In genomic region chr17:40218740-40219072, GRCh38 we compare ENCODE assay signal across 8 cellular contexts. TPM values are rescaled to one million over a fixed set of nuclear protein-coding genes. Genes with fewer than 3 reads are reported as not detected.
A peak's percentile ranks its signal among the peaks of the same experiment; 100 is the strongest.
DNase-seq lines count a peak whose midpoint lies in the region; ATAC-seq and TF ChIP-seq lines count a peak whose summit lies in the region.

No MANE protein-coding gene starts in this region.

- peak; percentile 92 for DNase-seq in GM12865 (ENCODE audit: low read depth)
- DNase-seq in NCI-H526 (lab: John Stamatoyannopoulos, UW) = peak; percentile 58 to 65
- peak; percentile 90 for DNase-seq in activated CD8-positive, alpha-beta memory T cell treated with anti-CD3 and anti-CD28 coated beads, Interleukin-2, amount 10 ng/mL, durations not matched to agents 7 days and 5 days
- peak; percentile 94 for DNase-seq in endodermal cell
- peak; percentile 98 for DNase-seq in mesendoderm
- peak; percentile 32 for DNase-seq in stimulated activated CD8-positive, alpha-beta memory T cell treated with anti-CD3 and anti-CD28 coated beads, Interleukin-12 subunit alpha, Interleukin-12 subunit beta, amount 100 ng/mL, for 4 hours (ENCODE audit: low read depth)

- H3K4ac ChIP-seq in mesendoderm (ENCODE audit: low read depth, low read length) = no peak overlapping the region

- no peaks in the 10 kb centered on the region for H3K27me3 ChIP-seq in endodermal cell (ENCODE audit: control insufficient read depth, insufficient read depth, low read length, poor library complexity, severe bottlenecking)
- no peaks in the 10 kb centered on the region for H3K27me3 ChIP-seq in mesendoderm (ENCODE audit: insufficient read depth, low read length, poor library complexity)

- H3K36me3 Mint-ChIP-seq in activated CD8-positive, alpha-beta memory T cell treated with anti-CD3 and anti-CD28 coated beads, Interleukin-2, amount 10 ng/mL, durations not matched to agents 7 days and 5 days = peaks cover 4% of the 10 kb centered on the region
- H3K36me3 Mint-ChIP-seq in endodermal cell (ENCODE audit: low read depth) = peaks cover 2% of the 10 kb centered on the region

- H3K79me1 ChIP-seq in mesendoderm (ENCODE audit: low read length) = peaks cover 2% of the 10 kb centered on the region

- H3K4me1 Mint-ChIP-seq in activated CD8-positive, alpha-beta memory T cell treated with anti-CD3 and anti-CD28 coated beads, Interleukin-2, amount 10 ng/mL, durations not matched to agents 7 days and 5 days = peaks cover 24% of the 10 kb centered on the region
- H3K4me1 Mint-ChIP-seq in endodermal cell = peaks cover 8% of the 10 kb centered on the region

- H3K27ac Mint-ChIP-seq in activated CD8-positive, alpha-beta memory T cell treated with anti-CD3 and anti-CD28 coated beads, Interleukin-2, amount 10 ng/mL, durations not matched to agents 7 days and 5 days = peak overlapping the region; percentile 100
- H3K27ac Mint-ChIP-seq in endodermal cell = peak overlapping the region; percentile 97

- peak overlapping the region; percentile 71 for H3K56ac ChIP-seq in mesendoderm (ENCODE audit: low read length)

- H3K18ac ChIP-seq in mesendoderm (ENCODE audit: low read length) = no peak overlapping the region

- no peak overlapping the region for H3K23ac ChIP-seq in mesendoderm (ENCODE audit: low read length)

- 18 to 41% methylated on average over 7 to 13 of the region's 13 CpGs for WGBS in endodermal cell (ENCODE audit: insufficient coverage in 1 of 2, insufficient read length in 1 of 2), 2 experiments
- WGBS in mesendoderm (ENCODE audit: extremely low coverage, insufficient coverage, low lambda C conversion rate) = no CpG with 5 or more reads among the region's 13 CpGs

- H3K9ac ChIP-seq in endodermal cell (ENCODE audit: extremely low read depth, low read length, poor library complexity, severe bottlenecking) = peak overlapping the region; percentile 70
- H3K9ac ChIP-seq in mesendoderm (ENCODE audit: low read length) = peak overlapping the region; percentile 59

- peak overlapping the region; percentile 92 for H3K4me3 Mint-ChIP-seq in activated CD8-positive, alpha-beta memory T cell treated with anti-CD3 and anti-CD28 coated beads, Interleukin-2, amount 10 ng/mL, durations not matched to agents 7 days and 5 days
- peak overlapping the region; percentile 76 for H3K4me3 Mint-ChIP-seq in endodermal cell

- H3K4me1 ChIP-seq in endodermal cell (ENCODE audit: control insufficient read depth, insufficient read depth, low read length) (no peaks in the 10 kb centered on the region), mesendoderm (ENCODE audit: control insufficient read depth, low read depth, low read length) (no peaks in the 10 kb centered on the region)

- no peaks in the 10 kb centered on the region for H3K9me3 ChIP-seq in endodermal cell (ENCODE audit: control insufficient read depth, low read length)

- H3K36me3 ChIP-seq in endodermal cell (ENCODE audit: control insufficient read depth, insufficient read depth, low read length) (no peaks in the 10 kb centered on the region), mesendoderm (ENCODE audit: control insufficient read depth, insufficient read depth, low read length) (no peaks in the 10 kb centered on the region)

- CTCF ChIA-PET in activated CD8-positive, alpha-beta memory T cell treated with anti-CD3 and anti-CD28 coated beads, Interleukin-2, amount 10 ng/mL, durations not matched to agents 7 days and 5 days (lab: Charles Lee) = interaction anchor here (0.7 to 3.3 kb wide), 33 partner anchors 10 to 238 kb away, joined by 3 to 20 read pairs (median 4); partner anchors contain the start of genes CDC6 and PSMD3

- no peaks in the 10 kb centered on the region for H3K9me3 Mint-ChIP-seq in activated CD8-positive, alpha-beta memory T cell treated with anti-CD3 and anti-CD28 coated beads, Interleukin-2, amount 10 ng/mL, durations not matched to agents 7 days and 5 days (ENCODE audit: low read depth)
- no peaks in the 10 kb centered on the region for H3K9me3 Mint-ChIP-seq in endodermal cell

- H3K79me2 ChIP-seq in mesendoderm (ENCODE audit: control insufficient read depth, insufficient read depth, low read length) = peaks cover 8% of the 10 kb centered on the region

- no peak for TF ChIP-seq CTCF in GM12865 (IDR thresholded peaks at IDR 0.05; ENCODE audit: insufficient read depth, low read depth, low read length, missing control alignments)
- no peak for TF ChIP-seq CTCF in endodermal cell (conservative IDR thresholded peaks at IDR 0.05)

- no peaks in the 10 kb centered on the region for H3K27me3 Mint-ChIP-seq in activated CD8-positive, alpha-beta memory T cell treated with anti-CD3 and anti-CD28 coated beads, Interleukin-2, amount 10 ng/mL, durations not matched to agents 7 days and 5 days
- H3K27me3 Mint-ChIP-seq in endodermal cell (ENCODE audit: insufficient read depth) = no peaks in the 10 kb centered on the region

- peak overlapping the region; percentile 68 for H4K5ac ChIP-seq in mesendoderm (ENCODE audit: low read length)

- H3K27ac ChIP-seq in endodermal cell (ENCODE audit: low read depth, low read length) = peak overlapping the region; percentile 84
- H3K27ac ChIP-seq in mesendoderm (ENCODE audit: low read depth, low read length) = peak overlapping the region; percentile 100

- H2BK5ac ChIP-seq in mesendoderm (ENCODE audit: low read length) = no peak overlapping the region

- H2BK15ac ChIP-seq in mesendoderm (replicated peaks; ENCODE audit: low read depth) = no peak overlapping the region

- H2BK120ac ChIP-seq in mesendoderm (ENCODE audit: low read depth, low read length) = no peak overlapping the region

- H4K8ac ChIP-seq in mesendoderm (ENCODE audit: low read depth, low read length) = peak overlapping the region; percentile 91

- H2AK5ac ChIP-seq in mesendoderm (ENCODE audit: low read length) = no peak overlapping the region

- ATAC-seq in HG02981 (IDR thresholded peaks at IDR 0.05; ENCODE audit: unreplicated experiment) = peak; percentile 61
- peak; percentile 74 for ATAC-seq in activated CD8-positive, alpha-beta memory T cell treated with anti-CD3 and anti-CD28 coated beads, Interleukin-2, amount 10 ng/mL, durations not matched to agents 7 days and 5 days
- ATAC-seq in HG02571 (IDR thresholded peaks at IDR 0.05; ENCODE audit: unreplicated experiment) = no peak

- peak overlapping the region; percentile 98 for H3K4me3 ChIP-seq in GM12865 (ENCODE audit: low read depth, low read length)
- peak overlapping the region; percentile 79 for H3K4me3 ChIP-seq in endodermal cell (ENCODE audit: low read length)
- H3K4me3 ChIP-seq in mesendoderm (ENCODE audit: low read length) = peak overlapping the region; percentile 39

- H3K4me2 ChIP-seq in mesendoderm (ENCODE audit: low read length) = peak overlapping the region; percentile 49

RNA-seq across cellular contexts. Expression of gene WIPF2, which starts 0.4 kb away (rescaled TPM):
- 10 to 100 TPM; 24.1 to 26.1 TPM for total RNA-seq in activated CD8-positive, alpha-beta memory T cell treated with anti-CD3 and anti-CD28 coated beads, Interleukin-2, amount 10 ng/mL, durations not matched to agents 7 days and 5 days
- total RNA-seq in endodermal cell = 10 to 100 TPM; 22.5 to 25.3 TPM
- 25.6 TPM for polyA plus RNA-seq in endodermal cell (2013, experiment 1 of 2)
- 24.2 TPM for polyA plus RNA-seq in endodermal cell (2013, experiment 2 of 2)
- 16.5 TPM for polyA plus RNA-seq in mesendoderm (2013, experiment 1 of 2)
- 17.5 TPM for polyA plus RNA-seq in mesendoderm (2013, experiment 2 of 2)

RNA-seq across cellular contexts. Expression of gene RAPGEFL1, which starts 41.4 kb away (rescaled TPM):
- 1 to 10 TPM; 4.4 to 4.6 TPM for total RNA-seq in activated CD8-positive, alpha-beta memory T cell treated with anti-CD3 and anti-CD28 coated beads, Interleukin-2, amount 10 ng/mL, durations not matched to agents 7 days and 5 days
- total RNA-seq in endodermal cell = 10 to 100 TPM; 15.6 to 20.8 TPM
- polyA plus RNA-seq in endodermal cell (2013, experiment 1 of 2) = 19.9 TPM
- polyA plus RNA-seq in endodermal cell (2013, experiment 2 of 2) = 15.5 TPM
- 5.5 TPM for polyA plus RNA-seq in mesendoderm (2013, experiment 1 of 2)
- polyA plus RNA-seq in mesendoderm (2013, experiment 2 of 2) = 5.6 TPM

Comparison
In these comparisons a context has a peak if more than half of its experiments do, and no peak if none do; other contexts are left out.
1. DNase-seq: peak in every context shown above with its lines; median percentile 98 in mesendoderm; 94 in endodermal cell; 92 in GM12865; 90 in activated CD8-positive, alpha-beta memory T cell treated with anti-CD3 and anti-CD28 coated beads, Interleukin-2, amount 10 ng/mL, durations not matched to agents 7 days and 5 days; 62 in NCI-H526; 32 in stimulated activated CD8-positive, alpha-beta memory T cell treated with anti-CD3 and anti-CD28 coated beads, Interleukin-12 subunit alpha, Interleukin-12 subunit beta, amount 100 ng/mL, for 4 hours.
2. H3K4me3 ChIP-seq: peak in every context shown above with its lines; median percentile 98 in GM12865; 79 in endodermal cell; 39 in mesendoderm.